Comparison of ENCODE assay signal across 23 cellular contexts in the genomic region with DNA sequence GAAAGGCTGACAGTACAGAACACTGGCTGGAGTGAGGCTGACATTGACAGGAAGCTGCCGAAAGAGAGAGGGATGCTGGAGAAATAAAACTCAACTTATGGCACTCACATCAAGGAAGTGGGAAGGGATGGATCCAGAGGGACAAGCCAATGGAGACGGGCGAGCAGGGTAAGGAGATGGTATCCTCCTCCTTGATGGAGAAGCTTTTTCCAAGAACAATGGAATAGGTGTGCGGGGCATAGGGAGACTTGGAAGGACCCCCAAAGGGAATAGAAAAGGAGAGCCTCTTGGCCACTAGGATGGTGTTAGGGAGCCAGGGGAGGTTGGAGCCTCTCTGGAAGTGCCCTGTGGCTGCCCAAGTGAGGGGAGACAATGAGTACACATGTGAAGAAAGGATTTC.
"Had no signal": no experiment of that assay in that cellular context is flagged by ENCODE, and none has a peak within 500 bp of the region (broad histone marks: within the 10 kb centered on the region; RNA-seq: fewer than 3 reads in every experiment).

No MANE protein-coding gene starts in this region.

- H3K4me3 ChIP-seq: coronary artery, dorsolateral prefrontal cortex, heart right ventricle, left lung, lung, mucosa of descending colon, spleen, thoracic aorta had no signal

- H3K4me3 Mint-ChIP-seq: activated CD8-positive, alpha-beta T cell treated with anti-CD3 and anti-CD28 coated beads for 36 hours; activated naive CD8-positive, alpha-beta T cell treated with anti-CD3 and anti-CD28 coated beads for 36 hours; activated T-cell treated with anti-CD3 and anti-CD28 coated beads, Interleukin-2, amount 50 U/mL, for 4 hours; nephron; stimulated activated naive CD8-positive, alpha-beta T cell treated with anti-CD3 and anti-CD28 coated beads, Interleukin-15, Interleukin-2, amounts not matched to agents 100 ng/mL and 50 ng/mL, for 24 hours; WTC11 had no signal

- H3K36me3 Mint-ChIP-seq: activated naive CD8-positive, alpha-beta T cell treated with anti-CD3 and anti-CD28 coated beads for 36 hours; WTC11 had no signal

- H3K36me3 ChIP-seq: brain microvascular endothelial cell, left lung, thoracic aorta had no signal

- H3K27me3 Mint-ChIP-seq: activated CD8-positive, alpha-beta T cell treated with anti-CD3 and anti-CD28 coated beads for 36 hours; activated naive CD8-positive, alpha-beta T cell treated with anti-CD3 and anti-CD28 coated beads for 36 hours; stimulated activated naive CD8-positive, alpha-beta T cell treated with anti-CD3 and anti-CD28 coated beads, Interleukin-15, Interleukin-2, amounts not matched to agents 100 ng/mL and 50 ng/mL, for 24 hours had no signal

- H3K27me3 ChIP-seq: brain microvascular endothelial cell, dorsolateral prefrontal cortex, heart right ventricle, left lung, spleen had no signal

- H3K4me1 ChIP-seq: heart right ventricle, left lung had no signal

- H3K27ac Mint-ChIP-seq: activated CD8-positive, alpha-beta T cell treated with anti-CD3 and anti-CD28 coated beads for 36 hours; activated naive CD8-positive, alpha-beta T cell treated with anti-CD3 and anti-CD28 coated beads for 36 hours; activated T-helper 2 cell treated with anti-CD3 and anti-CD28 coated beads, Interferon-gamma antibody, Interleukin-2, Interleukin-4, amounts not matched to agents 10 μg/mL and 5 μg/mL and 100 μg/mL, durations not matched to agents 14 hours and 24 hours and 36 hours; nephron; stimulated activated naive CD8-positive, alpha-beta T cell treated with anti-CD3 and anti-CD28 coated beads, Interleukin-15, Interleukin-2, amounts not matched to agents 100 ng/mL and 50 ng/mL, for 24 hours; WTC11 had no signal

- ATAC-seq: left lung, right cardiac atrium had no signal

- H3K9me3 Mint-ChIP-seq: activated CD8-positive, alpha-beta T cell treated with anti-CD3 and anti-CD28 coated beads for 36 hours; activated naive CD8-positive, alpha-beta T cell treated with anti-CD3 and anti-CD28 coated beads for 36 hours; activated T-cell treated with anti-CD3 and anti-CD28 coated beads, Interleukin-2, amount 50 U/mL, for 4 hours; activated T-helper 2 cell treated with anti-CD3 and anti-CD28 coated beads, Interferon-gamma antibody, Interleukin-2, Interleukin-4, amounts not matched to agents 10 μg/mL and 5 μg/mL and 100 μg/mL, durations not matched to agents 14 hours and 24 hours and 36 hours; nephron; stimulated activated naive CD8-positive, alpha-beta T cell treated with anti-CD3 and anti-CD28 coated beads, Interleukin-15, Interleukin-2, amounts not matched to agents 100 ng/mL and 50 ng/mL, for 24 hours; WTC11 had no signal

- H3K27ac ChIP-seq: brain microvascular endothelial cell, coronary artery, dorsolateral prefrontal cortex, heart right ventricle, left lung, spleen, thoracic aorta had no signal

- DNase-seq: activated CD4-positive, alpha-beta T cell treated with anti-CD3 and anti-CD28 coated beads, Interleukin-2, amount 50 U/mL, for 1 hour; activated naive CD8-positive, alpha-beta T cell treated with anti-CD3 and anti-CD28 coated beads for 36 hours; activated T-cell treated with anti-CD3 and anti-CD28 coated beads, Interleukin-2, amount 50 U/mL, for 4 hours; brain microvascular endothelial cell; dorsolateral prefrontal cortex; effector memory CD4-positive, alpha-beta T cell; foreskin fibroblast; heart right ventricle; left lung; posterior cingulate gyrus; right cardiac atrium; spleen; stimulated activated CD4-positive, alpha-beta T cell treated with anti-CD3 and anti-CD28 coated beads, Interleukin-2, amount 100 ng/mL, for 48 hours; trophoblast cell had no signal

- H3K4me1 Mint-ChIP-seq: activated naive CD8-positive, alpha-beta T cell treated with anti-CD3 and anti-CD28 coated beads for 36 hours; nephron; WTC11 had no signal

- H3K9me3 ChIP-seq: heart right ventricle, left lung, mucosa of descending colon, spleen, thoracic aorta had no signal
